ENCODE assay signal across 19 cellular contexts in the genomic region with DNA sequence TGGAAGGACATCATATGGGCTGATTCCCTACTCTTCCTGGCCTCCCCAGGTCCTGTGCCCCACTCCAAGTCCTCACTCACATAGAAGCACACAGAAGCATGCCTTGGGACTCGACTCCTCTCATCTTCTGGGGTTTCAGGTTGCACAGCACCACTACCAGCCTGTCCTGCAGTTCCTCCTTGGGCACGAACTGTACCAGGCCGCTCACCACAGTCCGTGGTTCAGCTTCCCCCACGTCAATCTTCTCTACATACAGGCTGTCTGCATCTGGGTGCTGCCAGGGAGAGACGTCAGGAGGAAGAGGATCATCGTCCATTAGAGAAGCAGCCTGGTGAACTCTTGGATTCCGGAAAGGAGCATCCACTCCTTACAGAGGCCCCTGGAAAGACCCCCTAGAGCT. TPM values are rescaled to one million over a fixed set of nuclear protein-coding genes. Genes with fewer than 3 reads are reported as not detected.
DNase-seq lines count a peak whose midpoint lies in the region; ATAC-seq and TF ChIP-seq lines count a peak whose summit lies in the region.
"Had no signal": no experiment of that assay in that cellular context is flagged by ENCODE, and none has a peak within 500 bp of the region (broad histone marks: within the 10 kb centered on the region; RNA-seq: fewer than 3 reads in every experiment).

No MANE protein-coding gene starts in this region.

- H3K27me3 ChIP-seq in CD8-positive, alpha-beta T cell (ENCODE audit: insufficient read depth, low read length): no peaks in the 10 kb centered on the region

- no peak for ATAC-seq in CD8-positive, alpha-beta T cell
- no peak for ATAC-seq in HG02870 (IDR thresholded peaks at IDR 0.05; ENCODE audit: unreplicated experiment)
- ATAC-seq: HCT116, Right ventricle myocardium inferior had no signal

- H3K9me3 ChIP-seq in CD8-positive, alpha-beta T cell (ENCODE audit: low read length): no peaks in the 10 kb centered on the region

- H3K4me1 Mint-ChIP-seq in CD8-positive, alpha-beta T cell (ENCODE audit: low read depth): no peaks in the 10 kb centered on the region
- H3K4me1 Mint-ChIP-seq in endothelial cell (ENCODE audit: unreplicated experiment): peaks cover 9% of the 10 kb centered on the region
- H3K4me1 Mint-ChIP-seq: B cell had no signal

- no peaks in the 10 kb centered on the region for H3K27me3 Mint-ChIP-seq in CD8-positive, alpha-beta T cell (ENCODE audit: low read depth)
- H3K27me3 Mint-ChIP-seq in endothelial cell (ENCODE audit: unreplicated experiment): peaks cover 4% of the 10 kb centered on the region
- H3K27me3 Mint-ChIP-seq: B cell; CD4-positive, alpha-beta T cell had no signal

- POLR2A ChIA-PET in CD8-positive, alpha-beta T cell (lab: Charles Lee): no interaction called here
- POLR2A ChIA-PET in HEK293T (lab: Yijun Ruan, JAX): no interaction called here

- no peaks in the 10 kb centered on the region for H3K4me1 ChIP-seq in CD8-positive, alpha-beta T cell (ENCODE audit: insufficient read depth, low read length)

- CTCF ChIA-PET in CD8-positive, alpha-beta T cell (lab: Charles Lee): no interaction called here
- CTCF ChIA-PET in HEK293T (lab: Yijun Ruan, JAX): no interaction called here

- intact Hi-C loops in CD8-positive, alpha-beta T cell (cut with DNase I, micrococcal nuclease): loop anchor here in 1 of 2 experiments (5.0 kb wide), 1 partner anchor 37 kb away; a partner anchor contains a TSS

- DNase-seq in CD8-positive, alpha-beta T cell: no peak
- DNase-seq in HEK293T (ENCODE audit: extremely low spot score) (peak; percentile 5), endothelial cell (ENCODE audit: low spot score) (no peak), mesenteric fat pad (ENCODE audit: low spot score) (peak; percentile 49), NCI-H510A (lab: John Stamatoyannopoulos, UW) (no peak), NCI-H510A treated with DMSO at 0.1 percent for 48 hours (lab: John Stamatoyannopoulos, UW) (no peak), germinal center (ENCODE audit: low spot score) (no peak)
- DNase-seq: CD4-positive, alpha-beta T cell; DMS79; MV-4-11; NCI-H1417; NCI-H187 treated with DMSO at 0.1 percent for 48 hours; NCI-H2171; NCI-H446 treated with DMSO at 0.1 percent for 48 hours; NCI-H82 had no signal

- no peaks in the 10 kb centered on the region for H3K9me3 Mint-ChIP-seq in CD8-positive, alpha-beta T cell
- H3K9me3 Mint-ChIP-seq in endothelial cell (ENCODE audit: unreplicated experiment): no peaks in the 10 kb centered on the region
- H3K9me3 Mint-ChIP-seq: CD4-positive, alpha-beta T cell had no signal

- H3K36me3 ChIP-seq in CD8-positive, alpha-beta T cell (ENCODE audit: insufficient read depth, low read length): peaks cover 64% of the 10 kb centered on the region

- H3K4me3 Mint-ChIP-seq in CD8-positive, alpha-beta T cell: no peak overlapping the region
- H3K4me3 Mint-ChIP-seq in endothelial cell (ENCODE audit: unreplicated experiment): peak overlapping the region; percentile 59
- H3K4me3 Mint-ChIP-seq: B cell; CD4-positive, alpha-beta T cell had no signal

- H3K4me3 ChIP-seq in CD8-positive, alpha-beta T cell (ENCODE audit: low read depth, low read length): no peak overlapping the region

- H3K27ac Mint-ChIP-seq in CD8-positive, alpha-beta T cell: peak overlapping the region; percentile 11
- H3K27ac Mint-ChIP-seq in endothelial cell (ENCODE audit: unreplicated experiment): peak overlapping the region; percentile 48
- H3K27ac Mint-ChIP-seq: B cell; CD4-positive, alpha-beta T cell had no signal

- H3K36me3 Mint-ChIP-seq in CD8-positive, alpha-beta T cell: peaks cover 90% of the 10 kb centered on the region
- peaks cover 27% of the 10 kb centered on the region for H3K36me3 Mint-ChIP-seq in endothelial cell (ENCODE audit: low read depth, unreplicated experiment)

- H3K27ac ChIP-seq in CD8-positive, alpha-beta T cell (ENCODE audit: low read depth, low read length): no peak overlapping the region

- TF ChIP-seq CTCF in CD8-positive, alpha-beta T cell (IDR thresholded peaks at IDR 0.05): no peak
- TF ChIP-seq CTCF in endothelial cell (IDR thresholded peaks at IDR 0.05; ENCODE audit: unreplicated experiment): no peak

TF ChIP-seq in HEK293T, 16 proteins besides CTCF, POLR2A, EP300 and RAD21:
- TF ChIP-seq BHLHE40 (IDR thresholded peaks at IDR 0.05; ENCODE audit: borderline replicate concordance) (no peak), NFRKB (IDR thresholded peaks at IDR 0.05) (no peak), ARNT (IDR thresholded peaks at IDR 0.05) (no peak), ELF4 (IDR thresholded peaks at IDR 0.05) (no peak), FOXK2 (IDR thresholded peaks at IDR 0.05) (no peak), LEF1 (IDR thresholded peaks at IDR 0.05; ENCODE audit: borderline replicate concordance) (no peak), FOXA1 (IDR thresholded peaks at IDR 0.05) (no peak), FOXM1 (IDR thresholded peaks at IDR 0.05; ENCODE audit: borderline replicate concordance) (no peak)

RNA-seq across cellular contexts. Expression of a gene that starts 37.2 kb away (rescaled TPM):
- 100 to 1,000 TPM; 105 to 114 TPM for total RNA-seq in CD8-positive, alpha-beta T cell
- total RNA-seq in endothelial cell (ENCODE audit: unreplicated experiment) (73.2 TPM), mesenteric fat pad (125 TPM)

RNA-seq across cellular contexts. Expression of a gene that starts 37.4 kb away (rescaled TPM):
- total RNA-seq in CD8-positive, alpha-beta T cell: 10 to 100 TPM; 21.2 to 26.6 TPM
- total RNA-seq in endothelial cell (ENCODE audit: unreplicated experiment): 43.3 TPM
- 25.0 TPM for total RNA-seq in mesenteric fat pad

Comparison
In these comparisons a context has a peak if more than half of its experiments do, and no peak if none do; other contexts are left out.
1. DNase-seq: peak in HEK293T (single experiment) and mesenteric fat pad (single experiment); none in CD8-positive, alpha-beta T cell (0 of 7), endothelial cell (single experiment), NCI-H510A (single experiment), NCI-H510A treated with DMSO at 0.1 percent for 48 hours (single experiment) and germinal center (single experiment).